1 cellular context compared by ENCODE assay signal in genomic region chr15:41493205-41493901, GRCh38.
TF ChIP-seq lines count a peak whose summit lies in the region.

TSS of gene ITPKA (plus strand) at chr15:41493874. CDS start at chr15:41493928, 54 bp downstream.

TF ChIP-seq in HepG2, 621 proteins besides CTCF, POLR2A, EP300 and RAD21 (continued from another document and continues in another):
- TF ChIP-seq ELF1 (CRISPR knock-in tag; IDR thresholded peaks at IDR 0.05): peak; percentile 58
- peak; percentile 62; the same call in 1 of the 2 replicates for TF ChIP-seq ZNF430 (CRISPR knock-in tag; IDR thresholded peaks at IDR 0.05)
- TF ChIP-seq BRF2 (CRISPR knock-in tag; IDR thresholded peaks at IDR 0.05): peak; percentile 80; the same call in 1 of the 2 replicates
- no peak; the same call in 1 of the 2 replicates for TF ChIP-seq ZNF503 (CRISPR knock-in tag; IDR thresholded peaks at IDR 0.05)
- peak; percentile 82 for TF ChIP-seq SAP130 (CRISPR knock-in tag; IDR thresholded peaks at IDR 0.05; ENCODE audit: low read depth)
- no peak for TF ChIP-seq PREB (CRISPR knock-in tag; IDR thresholded peaks at IDR 0.05)
- no peak for TF ChIP-seq GMEB2 (CRISPR knock-in tag; IDR thresholded peaks at IDR 0.05; ENCODE audit: low read depth)
- TF ChIP-seq RXRA (CRISPR knock-in tag; IDR thresholded peaks at IDR 0.05): peak; percentile 76; the same call in 1 of the 2 replicates
- TF ChIP-seq BCL6 (CRISPR knock-in tag; IDR thresholded peaks at IDR 0.05): peak; percentile 44; the same call in 1 of the 2 replicates
- TF ChIP-seq HNF4G (IDR thresholded peaks at IDR 0.05; ENCODE audit: borderline replicate concordance, low read depth, low read length): peak; percentile 25; the same call in 1 of the 2 replicates
- TF ChIP-seq HNF4G (CRISPR knock-in tag; IDR thresholded peaks at IDR 0.05; ENCODE audit: borderline replicate concordance, low read depth): 0 out of 2 replicates have a peak, but pooled peaks have one; percentile 18
- TF ChIP-seq SOX6 (IDR thresholded peaks at IDR 0.05): no peak
- peak; percentile 57 for TF ChIP-seq SOX6 (CRISPR knock-in tag; IDR thresholded peaks at IDR 0.05)
- TF ChIP-seq GATA4 (IDR thresholded peaks at IDR 0.05; ENCODE audit: borderline replicate concordance, low read depth): peak; percentile 45; the same call in 1 of the 2 replicates
- peak; percentile 73 for TF ChIP-seq NR2C2 (CRISPR knock-in tag; IDR thresholded peaks at IDR 0.05; ENCODE audit: borderline replicate concordance)
- peak; percentile 91; the same call in 1 of the 2 replicates for TF ChIP-seq ZBTB20 (CRISPR knock-in tag; IDR thresholded peaks at IDR 0.05; ENCODE audit: borderline replicate concordance, low read depth)
- TF ChIP-seq ZBTB7A (CRISPR knock-in tag; IDR thresholded peaks at IDR 0.05): no peak
- TF ChIP-seq ZNF615 (CRISPR knock-in tag; IDR thresholded peaks at IDR 0.05; ENCODE audit: borderline replicate concordance): peak; percentile 61; the same call in 1 of the 2 replicates
- TF ChIP-seq HNF4A (CRISPR knock-in tag; IDR thresholded peaks at IDR 0.05): peak; percentile 80
- peak; percentile 84 for TF ChIP-seq ESRRA (CRISPR knock-in tag; IDR thresholded peaks at IDR 0.05; ENCODE audit: low read depth)
- peak; percentile 23; the same call in 1 of the 2 replicates for TF ChIP-seq ZNF446 (CRISPR knock-in tag; IDR thresholded peaks at IDR 0.05)
- no peak for TF ChIP-seq TOE1 (CRISPR knock-in tag; IDR thresholded peaks at IDR 0.05)
- TF ChIP-seq PBX3 (CRISPR knock-in tag; IDR thresholded peaks at IDR 0.05; ENCODE audit: borderline replicate concordance): peak; percentile 38; the same call in 1 of the 2 replicates
- peak; percentile 65; the same call in 1 of the 2 replicates for TF ChIP-seq KDM2A (CRISPR knock-in tag; IDR thresholded peaks at IDR 0.05; ENCODE audit: borderline replicate concordance, low read depth)
- TF ChIP-seq ZMYM4 (CRISPR knock-in tag; IDR thresholded peaks at IDR 0.05): peak; percentile 41; the same call in 1 of the 2 replicates
- peak; percentile 84 for TF ChIP-seq ZNF501 (CRISPR knock-in tag; IDR thresholded peaks at IDR 0.05)
- TF ChIP-seq ZNF605 (CRISPR knock-in tag; IDR thresholded peaks at IDR 0.05): peak; percentile 80
- TF ChIP-seq RXRB (CRISPR knock-in tag; IDR thresholded peaks at IDR 0.05; ENCODE audit: borderline replicate concordance): peak; percentile 21; the same call in 1 of the 2 replicates
- 0 out of 2 replicates have a peak, but pooled peaks have one; percentile 21 for TF ChIP-seq ZSCAN30 (CRISPR knock-in tag; IDR thresholded peaks at IDR 0.05)
- TF ChIP-seq RCOR2 (CRISPR knock-in tag; IDR thresholded peaks at IDR 0.05): 0 out of 2 replicates have a peak, but pooled peaks have one; percentile 69
- TF ChIP-seq ZNF891 (CRISPR knock-in tag; IDR thresholded peaks at IDR 0.05): peak; percentile 75
- peak; percentile 66; the same call in 1 of the 2 replicates for TF ChIP-seq NFKB2 (CRISPR knock-in tag; IDR thresholded peaks at IDR 0.05; ENCODE audit: borderline replicate concordance)
- TF ChIP-seq ZNF616 (CRISPR knock-in tag; IDR thresholded peaks at IDR 0.05; ENCODE audit: low read depth): 0 out of 2 replicates have a peak, but pooled peaks have one; percentile 53
- peak; percentile 71; the same call in 1 of the 2 replicates for TF ChIP-seq ZNF230 (CRISPR knock-in tag; IDR thresholded peaks at IDR 0.05)
- peak; percentile 23; the same call in 1 of the 2 replicates for TF ChIP-seq ZNF614 (CRISPR knock-in tag; IDR thresholded peaks at IDR 0.05; ENCODE audit: borderline replicate concordance)
- TF ChIP-seq ZNF407 (CRISPR knock-in tag; IDR thresholded peaks at IDR 0.05; ENCODE audit: not compliant biosample characterization): peak; percentile 68
- peak; percentile 54; the same call in 1 of the 2 replicates for TF ChIP-seq SPEN (CRISPR knock-in tag; IDR thresholded peaks at IDR 0.05; ENCODE audit: low read depth)
- TF ChIP-seq TFDP2 (CRISPR knock-in tag; IDR thresholded peaks at IDR 0.05): peak; percentile 71
- TF ChIP-seq ZIK1 (CRISPR knock-in tag; IDR thresholded peaks at IDR 0.05; ENCODE audit: borderline replicate concordance, low read depth): peak; percentile 66; the same call in 1 of the 2 replicates
- peak; percentile 22; the same call in 1 of the 2 replicates for TF ChIP-seq HOXA5 (CRISPR knock-in tag; IDR thresholded peaks at IDR 0.05)
- TF ChIP-seq CCDC6 (CRISPR knock-in tag; IDR thresholded peaks at IDR 0.05): 0 out of 2 replicates have a peak, but pooled peaks have one; percentile 5
- TF ChIP-seq POLR2AphosphoS2 (IDR thresholded peaks at IDR 0.05; ENCODE audit: low read depth, low read length): no peak
- TF ChIP-seq ATF2 (CRISPR knock-in tag; IDR thresholded peaks at IDR 0.05): no peak
- TF ChIP-seq PAX8 (CRISPR knock-in tag; IDR thresholded peaks at IDR 0.05; ENCODE audit: borderline replicate concordance): peak; percentile 82; the same call in 1 of the 2 replicates
- TF ChIP-seq SIX4 (CRISPR knock-in tag; IDR thresholded peaks at IDR 0.05): 0 out of 2 replicates have a peak, but pooled peaks have one; percentile 13
- 0 out of 2 replicates have a peak, but pooled peaks have one; percentile 40 for TF ChIP-seq SATB2 (CRISPR knock-in tag; IDR thresholded peaks at IDR 0.05)
- TF ChIP-seq HOXA9 (CRISPR knock-in tag; IDR thresholded peaks at IDR 0.05; ENCODE audit: borderline replicate concordance): no peak
- TF ChIP-seq ZNF234 (CRISPR knock-in tag; conservative IDR thresholded peaks at IDR 0.05): peak; percentile 80; the same call in 1 of the 2 replicates
- no peak for TF ChIP-seq XBP1 (CRISPR knock-in tag; IDR thresholded peaks at IDR 0.05)
